In genomic region chr4:81816362-81816761, GRCh38 we compare ENCODE assay signal across 2 cellular contexts.
TF ChIP-seq lines count a peak whose summit lies in the region.

No MANE protein-coding gene starts in this region.

TF ChIP-seq in HepG2, 621 proteins besides CTCF, POLR2A, EP300 and RAD21:
- TF ChIP-seq MAFK (conservative IDR thresholded peaks at IDR 0.05 in 1 of 2, IDR thresholded peaks at IDR 0.05 in 1 of 2; ENCODE audit: low read length in 2 of 2) (peak; percentile 11 to 62; a peak in 2 of 4 replicates), SMYD3 (CRISPR knock-in tag; IDR thresholded peaks at IDR 0.05) (no peak), HNRNPLL (IDR thresholded peaks at IDR 0.05; ENCODE audit: low read depth, low read length, poor library complexity, severe bottlenecking) (no peak), PBX3 (CRISPR knock-in tag; IDR thresholded peaks at IDR 0.05; ENCODE audit: borderline replicate concordance) (no peak), ZNF589 (CRISPR knock-in tag; conservative IDR thresholded peaks at IDR 0.05) (no peak), MAFF (IDR thresholded peaks at IDR 0.05; ENCODE audit: low read depth, low read length) (peak; percentile 44; the same call in 1 of the 2 replicates), ELF4 (CRISPR knock-in tag; IDR thresholded peaks at IDR 0.05; ENCODE audit: borderline replicate concordance) (no peak), ZNF552 (CRISPR knock-in tag; IDR thresholded peaks at IDR 0.05; ENCODE audit: borderline replicate concordance) (no peak)

TF ChIP-seq in K562, 482 proteins besides CTCF, POLR2A, EP300 and RAD21:
- TF ChIP-seq ZBTB12 (CRISPR knock-in tag; IDR thresholded peaks at IDR 0.05) (no peak), KAT2B (IDR thresholded peaks at IDR 0.05; ENCODE audit: low read depth, low read length) (no peak), TRIM28 (IDR thresholded peaks at IDR 0.05) (no peak), ETV6 (IDR thresholded peaks at IDR 0.05; ENCODE audit: borderline replicate concordance in 1 of 2, low read depth in 2 of 2, low read length in 1 of 2) (no peak), ETV6 (CRISPR knock-in tag; IDR thresholded peaks at IDR 0.05; ENCODE audit: borderline replicate concordance) (no peak), C11orf30 (IDR thresholded peaks at IDR 0.05; ENCODE audit: low read depth) (peak; percentile 72), MYBL2 (IDR thresholded peaks at IDR 0.05; ENCODE audit: low read depth) (no peak), MYBL2 (CRISPR knock-in tag; IDR thresholded peaks at IDR 0.05; ENCODE audit: borderline replicate concordance) (no peak), NFE2 (IDR thresholded peaks at IDR 0.05; ENCODE audit: low read depth) (peak; percentile 19; the same call in 1 of the 2 replicates), ZNF316 (IDR thresholded peaks at IDR 0.05) (peak; percentile 87), CAMTA2 (CRISPR knock-in tag; conservative IDR thresholded peaks at IDR 0.05) (no peak), TFE3 (CRISPR knock-in tag; IDR thresholded peaks at IDR 0.05) (no peak), MAFK (IDR thresholded peaks at IDR 0.05; ENCODE audit: low read length) (peak; percentile 30; the same call in 1 of the 2 replicates), ETS1 (conservative IDR thresholded peaks at IDR 0.05; ENCODE audit: control insufficient read depth, low read depth, low read length) (no peak), MAFG (tag; conservative IDR thresholded peaks at IDR 0.05) (peak; percentile 65), E2F6 (IDR thresholded peaks at IDR 0.05; ENCODE audit: borderline replicate concordance in 1 of 2, extremely low read depth in 1 of 2, insufficient read depth in 1 of 2, insufficient read length in 1 of 2, low read depth in 1 of 2, low read length in 1 of 2, poor library complexity in 1 of 2, severe bottlenecking in 1 of 2) (no peak), MAFF (IDR thresholded peaks at IDR 0.05; ENCODE audit: low read length) (peak; percentile 49; the same call in 1 of the 2 replicates)
